30 cellular contexts compared by ENCODE assay signal in the genomic region with DNA sequence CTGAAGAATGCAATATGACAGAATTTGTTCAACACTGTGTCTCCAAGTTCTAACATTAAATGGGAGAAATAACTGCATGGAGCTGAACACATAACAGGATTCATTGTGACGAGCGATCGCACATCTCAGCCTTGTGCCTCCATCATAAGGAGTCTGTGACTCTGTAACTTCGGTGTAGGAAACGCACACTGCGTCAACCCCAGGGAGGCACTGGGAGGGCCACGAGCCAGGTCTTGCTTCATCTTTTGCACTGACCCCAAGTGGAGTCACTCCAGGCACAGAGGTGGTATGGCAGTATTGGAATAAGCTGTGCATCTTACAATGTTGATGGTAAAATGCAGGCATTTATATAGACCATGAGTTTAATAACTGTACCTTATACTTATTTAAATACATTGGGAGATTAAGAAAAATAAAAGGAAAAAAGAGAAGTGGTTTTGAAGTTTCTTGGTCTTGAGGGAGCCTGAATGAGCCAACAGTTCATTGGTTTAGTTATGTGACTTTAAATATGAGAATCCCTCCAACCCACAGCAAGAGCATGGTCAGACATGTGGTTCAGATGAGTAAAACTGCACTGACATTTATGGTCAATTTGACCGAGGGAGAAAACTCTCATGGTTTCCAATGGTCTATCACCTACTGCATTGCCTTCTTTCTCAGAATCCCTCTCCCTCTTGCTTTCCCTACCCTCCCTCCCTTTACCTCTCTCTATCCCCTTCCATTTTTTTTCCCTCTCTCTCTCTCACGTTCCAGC. TPM values are rescaled to one million over a fixed set of nuclear protein-coding genes. Genes with fewer than 3 reads are reported as not detected.
DNase-seq lines count a peak whose midpoint lies in the region; ATAC-seq, FAIRE-seq and TF ChIP-seq lines count a peak whose summit lies in the region.
"Had no signal": no experiment of that assay in that cellular context is flagged by ENCODE, and none has a peak within 500 bp of the region (broad histone marks: within the 10 kb centered on the region; RNA-seq: fewer than 3 reads in every experiment).

No MANE protein-coding gene starts in this region.

- H3K4me3 Mint-ChIP-seq in activated T-helper 17 cell treated with anti-CD3 and anti-CD28 coated beads, Interleukin-2, amount 50 U/mL, for 72 hours: no peak overlapping the region
- H3K4me3 Mint-ChIP-seq in T-helper 2 cell treated with Interferon-gamma antibody and Interleukin-4, amounts not matched to agents 5 μg/mL and 100 μg/mL, for 36 hours: no peak overlapping the region
- H3K4me3 Mint-ChIP-seq: activated CD4-positive, alpha-beta T cell treated with anti-CD3 and anti-CD28 coated beads, Interleukin-2, amount 10 ng/mL, durations not matched to agents 7 days and 5 days; activated CD8-positive, alpha-beta memory T cell treated with anti-CD3 and anti-CD28 coated beads, Interleukin-2, amount 10 ng/mL, durations not matched to agents 7 days and 5 days; activated naive CD4-positive, alpha-beta T cell treated with anti-CD3 and anti-CD28 coated beads for 36 hours; WTC11 had no signal

- peaks cover 3% of the 10 kb centered on the region for H3K4me1 Mint-ChIP-seq in activated T-helper 17 cell treated with anti-CD3 and anti-CD28 coated beads, Interleukin-2, amount 50 U/mL, for 72 hours
- peaks cover 8% of the 10 kb centered on the region for H3K4me1 Mint-ChIP-seq in T-helper 2 cell treated with Interferon-gamma antibody and Interleukin-4, amounts not matched to agents 5 μg/mL and 100 μg/mL, for 36 hours (ENCODE audit: low read depth)
- H3K4me1 Mint-ChIP-seq: WTC11 had no signal

- H3K9me3 Mint-ChIP-seq in activated T-helper 17 cell treated with anti-CD3 and anti-CD28 coated beads, Interleukin-2, amount 50 U/mL, for 72 hours: no peaks in the 10 kb centered on the region
- H3K9me3 Mint-ChIP-seq in T-helper 2 cell treated with Interferon-gamma antibody and Interleukin-4, amounts not matched to agents 5 μg/mL and 100 μg/mL, for 36 hours: no peaks in the 10 kb centered on the region
- H3K9me3 Mint-ChIP-seq: activated CD4-positive, alpha-beta T cell treated with anti-CD3 and anti-CD28 coated beads, Interleukin-2, amount 10 ng/mL, durations not matched to agents 7 days and 5 days had no signal

- H3K27ac ChIP-seq in left ventricle myocardium inferior (replicated peaks): peak overlapping the region; percentile 66
- H3K27ac ChIP-seq: parathyroid adenoma, Peyer's patch, thyroid gland had no signal

- H3K9me3 ChIP-seq in left ventricle myocardium inferior (replicated peaks): no peaks in the 10 kb centered on the region
- H3K9me3 ChIP-seq: breast epithelium, Peyer's patch, thyroid gland had no signal

- no peak overlapping the region for H3K4me3 ChIP-seq in left ventricle myocardium inferior
- H3K4me3 ChIP-seq: breast epithelium, lung, Peyer's patch, thyroid gland had no signal

- ATAC-seq in left cardiac atrium (no peak), sciatic nerve (peak; percentile 53), GM21825 (IDR thresholded peaks at IDR 0.05; ENCODE audit: unreplicated experiment) (no peak)
- peak; percentile 72 for ATAC-seq in activated T-helper 17 cell treated with anti-CD3 and anti-CD28 coated beads, Interleukin-2, amount 50 U/mL, for 72 hours (replicated peaks)
- ATAC-seq: activated CD8-positive, alpha-beta memory T cell treated with anti-CD3 and anti-CD28 coated beads, Interleukin-2, amount 10 ng/mL, durations not matched to agents 7 days and 5 days; right cardiac atrium; WTC11 had no signal

- H3K36me3 ChIP-seq in left ventricle myocardium inferior: no peaks in the 10 kb centered on the region
- H3K36me3 ChIP-seq: breast epithelium, Peyer's patch, thyroid gland had no signal

- intact Hi-C loops in left ventricle myocardium inferior (cut with micrococcal nuclease) (no loop called here), left cardiac atrium (cut with DNase I) (loop anchor here in 1 of 2 donors (5.0 kb wide), 1 partner anchor 66 kb away; no protein-coding TSS in a partner anchor), sciatic nerve (cut with DNase I) (no loop called here)

- no peak overlapping the region for H3K27ac Mint-ChIP-seq in activated T-helper 17 cell treated with anti-CD3 and anti-CD28 coated beads, Interleukin-2, amount 50 U/mL, for 72 hours
- no peak overlapping the region for H3K27ac Mint-ChIP-seq in T-helper 2 cell treated with Interferon-gamma antibody and Interleukin-4, amounts not matched to agents 5 μg/mL and 100 μg/mL, for 36 hours
- H3K27ac Mint-ChIP-seq: activated CD4-positive, alpha-beta T cell treated with anti-CD3 and anti-CD28 coated beads, Interleukin-2, amount 10 ng/mL, durations not matched to agents 7 days and 5 days; activated CD8-positive, alpha-beta memory T cell treated with anti-CD3 and anti-CD28 coated beads, Interleukin-2, amount 10 ng/mL, durations not matched to agents 7 days and 5 days; activated naive CD4-positive, alpha-beta T cell treated with anti-CD3 and anti-CD28 coated beads for 36 hours; WTC11 had no signal

- no peak for FAIRE-seq in D721Med (lab: Jason Lieb, UNC)
- FAIRE-seq: islet of Langerhans had no signal

- H3K27me3 ChIP-seq in left ventricle myocardium inferior (ENCODE audit: low read depth): no peaks in the 10 kb centered on the region
- H3K27me3 ChIP-seq: breast epithelium, Peyer's patch, thyroid gland had no signal

- peaks cover 30% of the 10 kb centered on the region for H3K4me1 ChIP-seq in left ventricle myocardium inferior
- H3K4me1 ChIP-seq: breast epithelium, parathyroid adenoma had no signal

- H3K36me3 Mint-ChIP-seq in activated T-helper 17 cell treated with anti-CD3 and anti-CD28 coated beads, Interleukin-2, amount 50 U/mL, for 72 hours (ENCODE audit: low read depth): no peaks in the 10 kb centered on the region
- H3K36me3 Mint-ChIP-seq in T-helper 2 cell treated with Interferon-gamma antibody and Interleukin-4, amounts not matched to agents 5 μg/mL and 100 μg/mL, for 36 hours (ENCODE audit: low read depth): no peaks in the 10 kb centered on the region
- H3K36me3 Mint-ChIP-seq: activated CD8-positive, alpha-beta memory T cell treated with anti-CD3 and anti-CD28 coated beads, Interleukin-2, amount 10 ng/mL, durations not matched to agents 7 days and 5 days had no signal

- no peak for TF ChIP-seq CTCF in left ventricle myocardium inferior (IDR thresholded peaks at IDR 0.05; ENCODE audit: borderline replicate concordance)
- TF ChIP-seq CTCF in D721Med (IDR thresholded peaks at IDR 0.05; ENCODE audit: insufficient read depth, missing control alignments): no peak

- DNase-seq in left ventricle myocardium inferior (no peak), left cardiac atrium (no peak), sciatic nerve (ENCODE audit: low spot score) (no peak), D721Med (ENCODE audit: insufficient read length, low spot score) (no peak)
- no peak for DNase-seq in T-helper 2 cell treated with Interferon-gamma antibody and Interleukin-4, amounts not matched to agents 5 μg/mL and 100 μg/mL, for 36 hours (ENCODE audit: low spot score)
- DNase-seq: activated CD4-positive, alpha-beta T cell treated with anti-CD3 and anti-CD28 coated beads, Interleukin-2, amount 10 ng/mL, durations not matched to agents 7 days and 5 days; activated CD8-positive, alpha-beta memory T cell treated with anti-CD3 and anti-CD28 coated beads, Interleukin-2, amount 10 ng/mL, durations not matched to agents 7 days and 5 days; activated naive CD4-positive, alpha-beta T cell treated with anti-CD3 and anti-CD28 coated beads for 36 hours; amygdala; DMS53; effector CD4-positive, alpha-beta T cell; GDM1; H7; NCI-H1436; NCI-H2107; NCI-H82; Peyer's patch; right cardiac atrium; SIG-M5; stimulated activated naive CD4-positive, alpha-beta T cell treated with Interleukin-2 at 50 U/mL for 16 hours; SW 1271; T1000; thyroid gland had no signal

- peaks cover 28% of the 10 kb centered on the region for H3K27me3 Mint-ChIP-seq in activated T-helper 17 cell treated with anti-CD3 and anti-CD28 coated beads, Interleukin-2, amount 50 U/mL, for 72 hours
- H3K27me3 Mint-ChIP-seq in T-helper 2 cell treated with Interferon-gamma antibody and Interleukin-4, amounts not matched to agents 5 μg/mL and 100 μg/mL, for 36 hours (ENCODE audit: low read depth): peaks cover 21% of the 10 kb centered on the region

RNA-seq across cellular contexts. Expression of gene PMP22, which starts 5.7 kb away (rescaled TPM):
- 135 TPM for total RNA-seq in left ventricle myocardium inferior
- 100 to 1,000 TPM; 133 to 163 TPM for total RNA-seq in left cardiac atrium
- not detected for total RNA-seq in activated T-helper 17 cell treated with anti-CD3 and anti-CD28 coated beads, Interleukin-2, amount 50 U/mL, for 72 hours
- total RNA-seq in sciatic nerve: 2,465 TPM
- total RNA-seq: activated CD4-positive, alpha-beta T cell treated with anti-CD3 and anti-CD28 coated beads, Interleukin-2, amount 10 ng/mL, durations not matched to agents 7 days and 5 days; activated CD8-positive, alpha-beta memory T cell treated with anti-CD3 and anti-CD28 coated beads, Interleukin-2, amount 10 ng/mL, durations not matched to agents 7 days and 5 days had no signal

Comparison
In these comparisons a context has a peak if more than half of its experiments do, and no peak if none do; other contexts are left out.
1. ATAC-seq: peak in activated T-helper 17 cell treated with anti-CD3 and anti-CD28 coated beads, Interleukin-2, amount 50 U/mL, for 72 hours (single experiment) and sciatic nerve (single experiment); none in left cardiac atrium (0 of 2) and GM21825 (single experiment).
2. RNA of gene PMP22, which starts 5.7 kb away (total RNA-seq): 2,465 TPM in sciatic nerve (single experiment), 133 to 163 TPM in left cardiac atrium and 135 TPM in left ventricle myocardium inferior (single experiment); not detected in activated T-helper 17 cell treated with anti-CD3 and anti-CD28 coated beads, Interleukin-2, amount 50 U/mL, for 72 hours; every median in the first group is over 100 times any median in the second.